Comparison of ENCODE assay signal across 2 cellular contexts in genomic region chr10:50395279-50395678, GRCh38.
A peak's percentile ranks its signal among the peaks of the same experiment; 100 is the strongest.
TF ChIP-seq lines count a peak whose summit lies in the region.

No MANE protein-coding gene starts in this region.

TF ChIP-seq in A549, 52 proteins besides CTCF, POLR2A, EP300 and RAD21 (continued from another document):
- TF ChIP-seq BCL3 (IDR thresholded peaks at IDR 0.05): peak; percentile 41; the same call in 1 of the 3 replicates
- TF ChIP-seq GATA3 (IDR thresholded peaks at IDR 0.05; ENCODE audit: borderline replicate concordance): peak; percentile 37; the same call in 1 of the 2 replicates
- peak; percentile 74 for TF ChIP-seq JUNB (IDR thresholded peaks at IDR 0.05)
- TF ChIP-seq TFCP2L1 (CRISPR knock-in tag; IDR thresholded peaks at IDR 0.05): no peak
- peak; percentile 84 for TF ChIP-seq HES2 (IDR thresholded peaks at IDR 0.05)
- no peak for TF ChIP-seq FOSL2 (IDR thresholded peaks at IDR 0.05)
- peak; percentile 61; the same call in 1 of the 2 replicates for TF ChIP-seq FOSL2 (CRISPR knock-in tag; IDR thresholded peaks at IDR 0.05)
- TF ChIP-seq MAZ (IDR thresholded peaks at IDR 0.05; ENCODE audit: borderline replicate concordance, low read depth, low read length): no peak
- peak; percentile 93 to 95 for TF ChIP-seq CEBPB (IDR thresholded peaks at IDR 0.05)

TF ChIP-seq in HepG2, 621 proteins besides CTCF, POLR2A, EP300 and RAD21 (continued from another document and continues in another):
- TF ChIP-seq PRDM10 (CRISPR knock-in tag; IDR thresholded peaks at IDR 0.05; ENCODE audit: low read depth): no peak
- no peak for TF ChIP-seq KDM5A (IDR thresholded peaks at IDR 0.05; ENCODE audit: borderline replicate concordance, low read length)
- TF ChIP-seq ARNTL (CRISPR knock-in tag; IDR thresholded peaks at IDR 0.05): no peak
- TF ChIP-seq THYN1 (CRISPR knock-in tag; IDR thresholded peaks at IDR 0.05; ENCODE audit: borderline replicate concordance, low read depth): no peak
- no peak for TF ChIP-seq ZNF746 (CRISPR knock-in tag; IDR thresholded peaks at IDR 0.05)
- no peak for TF ChIP-seq ZBTB21 (CRISPR knock-in tag; IDR thresholded peaks at IDR 0.05)
- no peak for TF ChIP-seq ZNF784 (CRISPR knock-in tag; IDR thresholded peaks at IDR 0.05; ENCODE audit: borderline replicate concordance)
- no peak for TF ChIP-seq NFYB (CRISPR knock-in tag; IDR thresholded peaks at IDR 0.05)
- TF ChIP-seq POGK (CRISPR knock-in tag; conservative IDR thresholded peaks at IDR 0.05): no peak
- no peak for TF ChIP-seq ZNF253 (CRISPR knock-in tag; IDR thresholded peaks at IDR 0.05; ENCODE audit: borderline replicate concordance)
- no peak for TF ChIP-seq ZFX (CRISPR knock-in tag; IDR thresholded peaks at IDR 0.05; ENCODE audit: low read depth)
- TF ChIP-seq ZNF121 (CRISPR knock-in tag; IDR thresholded peaks at IDR 0.05): no peak
- no peak for TF ChIP-seq ZNF773 (CRISPR knock-in tag; IDR thresholded peaks at IDR 0.05; ENCODE audit: borderline replicate concordance)
- no peak for TF ChIP-seq TFE3 (CRISPR knock-in tag; IDR thresholded peaks at IDR 0.05)
- TF ChIP-seq ZNF367 (CRISPR knock-in tag; IDR thresholded peaks at IDR 0.05; ENCODE audit: borderline replicate concordance): no peak
- TF ChIP-seq ZNF577 (CRISPR knock-in tag; IDR thresholded peaks at IDR 0.05; ENCODE audit: borderline replicate concordance, low read depth): no peak
- peak; percentile 80 for TF ChIP-seq SKI (IDR thresholded peaks at IDR 0.05; ENCODE audit: partially characterized antibody)
- 0 out of 2 replicates have a peak, but pooled peaks have one; percentile 46 for TF ChIP-seq TEF (CRISPR knock-in tag; IDR thresholded peaks at IDR 0.05)
- TF ChIP-seq ZBTB43 (CRISPR knock-in tag; conservative IDR thresholded peaks at IDR 0.05): no peak
- TF ChIP-seq ZNF552 (CRISPR knock-in tag; IDR thresholded peaks at IDR 0.05; ENCODE audit: borderline replicate concordance): no peak
- no peak for TF ChIP-seq NR2F1 (CRISPR knock-in tag; IDR thresholded peaks at IDR 0.05)
- 0 out of 2 replicates have a peak, but pooled peaks have one; percentile 21 for TF ChIP-seq ZKSCAN8 (CRISPR knock-in tag; IDR thresholded peaks at IDR 0.05; ENCODE audit: borderline replicate concordance)
- TF ChIP-seq MATR3 (CRISPR knock-in tag; IDR thresholded peaks at IDR 0.05): no peak
- no peak for TF ChIP-seq NPAS2 (CRISPR knock-in tag; IDR thresholded peaks at IDR 0.05; ENCODE audit: borderline replicate concordance)
- no peak for TF ChIP-seq ZNF761 (CRISPR knock-in tag; conservative IDR thresholded peaks at IDR 0.05)
- no peak for TF ChIP-seq ETV6 (CRISPR knock-in tag; conservative IDR thresholded peaks at IDR 0.05)
- TF ChIP-seq ZSCAN31 (CRISPR knock-in tag; IDR thresholded peaks at IDR 0.05; ENCODE audit: low read depth): no peak
- no peak for TF ChIP-seq MAFG (CRISPR knock-in tag; IDR thresholded peaks at IDR 0.05)
- TF ChIP-seq PHF5A (CRISPR knock-in tag; IDR thresholded peaks at IDR 0.05; ENCODE audit: low read depth, unreplicated experiment): no peak
- TF ChIP-seq SMC3 (IDR thresholded peaks at IDR 0.05; ENCODE audit: low read length): peak; percentile 12; the same call in 1 of the 2 replicates
- peak; percentile 73; the same call in 1 of the 2 replicates for TF ChIP-seq HMG20A (CRISPR knock-in tag; IDR thresholded peaks at IDR 0.05; ENCODE audit: borderline replicate concordance)
- TF ChIP-seq ZNF615 (CRISPR knock-in tag; IDR thresholded peaks at IDR 0.05; ENCODE audit: borderline replicate concordance): no peak
- no peak for TF ChIP-seq CSRNP2 (CRISPR knock-in tag; conservative IDR thresholded peaks at IDR 0.05; ENCODE audit: low read depth)
- no peak for TF ChIP-seq RNF219 (CRISPR knock-in tag; IDR thresholded peaks at IDR 0.05)
- TF ChIP-seq NRL (CRISPR knock-in tag; IDR thresholded peaks at IDR 0.05; ENCODE audit: borderline replicate concordance): no peak
- TF ChIP-seq AHR (CRISPR knock-in tag; IDR thresholded peaks at IDR 0.05): no peak
- no peak for TF ChIP-seq ZNF740 (CRISPR knock-in tag; IDR thresholded peaks at IDR 0.05)
- no peak for TF ChIP-seq DDIT3 (CRISPR knock-in tag; IDR thresholded peaks at IDR 0.05)
- no peak for TF ChIP-seq ZNF792 (CRISPR knock-in tag; IDR thresholded peaks at IDR 0.05)
- no peak for TF ChIP-seq ZNF468 (CRISPR knock-in tag; IDR thresholded peaks at IDR 0.05)
- peak; percentile 88; the same call in 1 of the 2 replicates for TF ChIP-seq FOXJ3 (CRISPR knock-in tag; IDR thresholded peaks at IDR 0.05; ENCODE audit: borderline replicate concordance)
- TF ChIP-seq ISL2 (CRISPR knock-in tag; IDR thresholded peaks at IDR 0.05): peak; percentile 76
- TF ChIP-seq ZNF580 (CRISPR knock-in tag; IDR thresholded peaks at IDR 0.05; ENCODE audit: borderline replicate concordance, low read depth): no peak
- TF ChIP-seq KAT8 (CRISPR knock-in tag; IDR thresholded peaks at IDR 0.05): no peak
- no peak for TF ChIP-seq MAF1 (CRISPR knock-in tag; IDR thresholded peaks at IDR 0.05; ENCODE audit: borderline replicate concordance)
- TF ChIP-seq YY1 (IDR thresholded peaks at IDR 0.05; ENCODE audit: insufficient read depth, insufficient replicate concordance, low read depth, low read length): no peak
- no peak for TF ChIP-seq TARDBP (CRISPR knock-in tag; IDR thresholded peaks at IDR 0.05)
- peak; percentile 72 for TF ChIP-seq NCOA2 (CRISPR knock-in tag; IDR thresholded peaks at IDR 0.05)
- TF ChIP-seq BRD4 (CRISPR knock-in tag; IDR thresholded peaks at IDR 0.05): no peak
- no peak for TF ChIP-seq ZNF292 (CRISPR knock-in tag; IDR thresholded peaks at IDR 0.05; ENCODE audit: borderline replicate concordance, low read depth)
